ENCODE assay signal across 12 cellular contexts in the genomic region with DNA sequence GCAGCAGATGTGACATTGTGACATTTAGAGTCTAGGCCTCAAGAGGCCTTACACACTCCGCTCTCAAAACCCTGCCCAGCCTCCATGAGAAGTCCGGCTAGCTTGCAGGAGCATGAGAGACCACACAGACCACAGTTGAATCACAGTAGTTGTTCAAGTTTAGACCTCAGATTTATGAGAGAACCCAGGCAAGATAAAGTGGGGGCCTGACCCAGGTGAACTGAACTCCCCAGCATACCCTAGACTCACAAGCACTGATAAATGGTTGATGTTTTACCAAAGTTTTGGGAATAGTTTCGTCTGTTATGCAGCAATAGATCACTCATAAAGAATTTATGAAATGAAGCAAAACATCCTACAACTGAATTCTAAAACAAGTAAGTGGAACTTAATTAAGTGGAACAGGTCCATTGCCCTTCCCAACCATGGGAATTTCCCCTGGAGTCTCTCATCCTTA. TPM values are rescaled to one million over a fixed set of nuclear protein-coding genes. Genes with fewer than 3 reads are reported as not detected.
DNase-seq lines count a peak whose midpoint lies in the region; ATAC-seq and TF ChIP-seq lines count a peak whose summit lies in the region.
"Had no signal": no experiment of that assay in that cellular context is flagged by ENCODE, and none has a peak within 500 bp of the region (broad histone marks: within the 10 kb centered on the region; RNA-seq: fewer than 3 reads in every experiment).

No MANE protein-coding gene starts in this region.

- intact Hi-C loops in left lung (cut with DNase I): no loop called here

- H3K27ac ChIP-seq in left lung: no peak overlapping the region
- H3K27ac ChIP-seq: parathyroid adenoma, testis had no signal

- peaks cover 8% of the 10 kb centered on the region for H3K9me3 Mint-ChIP-seq in T-helper 1 cell treated with Interleukin-12 subunit alpha and Interleukin-12 subunit beta and Interleukin-4 antibody, amounts not matched to agents 30 μg/mL and 1 μg/mL, for 36 hours

- peaks cover 25% of the 10 kb centered on the region for H3K4me1 Mint-ChIP-seq in T-helper 1 cell treated with Interleukin-12 subunit alpha and Interleukin-12 subunit beta and Interleukin-4 antibody, amounts not matched to agents 30 μg/mL and 1 μg/mL, for 36 hours (ENCODE audit: low read depth)

- peaks cover 9% of the 10 kb centered on the region for H3K36me3 Mint-ChIP-seq in T-helper 1 cell treated with Interleukin-12 subunit alpha and Interleukin-12 subunit beta and Interleukin-4 antibody, amounts not matched to agents 30 μg/mL and 1 μg/mL, for 36 hours (ENCODE audit: low read depth)

- no peaks in the 10 kb centered on the region for H3K9me3 ChIP-seq in left lung
- H3K9me3 ChIP-seq: Caco-2, HAP-1, testis had no signal

- ATAC-seq in GM19397 (IDR thresholded peaks at IDR 0.05; ENCODE audit: unreplicated experiment) (peak; percentile 18), left lung (no peak)

- H3K36me3 ChIP-seq in left lung: no peaks in the 10 kb centered on the region
- H3K36me3 ChIP-seq: HAP-1 had no signal

- H3K27me3 Mint-ChIP-seq in T-helper 1 cell treated with Interleukin-12 subunit alpha and Interleukin-12 subunit beta and Interleukin-4 antibody, amounts not matched to agents 30 μg/mL and 1 μg/mL, for 36 hours (ENCODE audit: low read depth): no peaks in the 10 kb centered on the region

- H3K4me3 ChIP-seq in GM08714 (ENCODE audit: low read length) (peak overlapping the region; percentile 52; the same call in 1 of the 2 replicates), left lung (no peak overlapping the region)
- H3K4me3 ChIP-seq: HAP-1, testis had no signal

- H3K4me3 Mint-ChIP-seq in T-helper 1 cell treated with Interleukin-12 subunit alpha and Interleukin-12 subunit beta and Interleukin-4 antibody, amounts not matched to agents 30 μg/mL and 1 μg/mL, for 36 hours: peak overlapping the region; percentile 58

- peaks cover 0 to 53% of the 10 kb centered on the region in 2 donors for H3K4me1 ChIP-seq in left lung

- no peaks in the 10 kb centered on the region for H3K27me3 ChIP-seq in left lung
- H3K27me3 ChIP-seq: testis had no signal

- no peak for TF ChIP-seq CTCF in left lung (IDR thresholded peaks at IDR 0.05)

- DNase-seq in kidney glomerular epithelial cell (lab: John Stamatoyannopoulos, UW) (peak; percentile 98), middle frontal gyrus (ENCODE audit: extremely low spot score, low spot score) (no peak), NCI-H2171 (lab: John Stamatoyannopoulos, UW) (no peak), left lung (no peak), NCI-H2171 treated with DMSO at 0.1 percent for 48 hours (lab: John Stamatoyannopoulos, UW) (no peak)
- DNase-seq: Caco-2, testis had no signal

- H3K27ac Mint-ChIP-seq in T-helper 1 cell treated with Interleukin-12 subunit alpha and Interleukin-12 subunit beta and Interleukin-4 antibody, amounts not matched to agents 30 μg/mL and 1 μg/mL, for 36 hours: peak overlapping the region; percentile 81

RNA-seq across cellular contexts. Expression of a gene that starts 4.7 kb away (rescaled TPM):
- 100 to 1,000 TPM; 118 to 144 TPM for total RNA-seq in left lung
